In the genomic region with DNA sequence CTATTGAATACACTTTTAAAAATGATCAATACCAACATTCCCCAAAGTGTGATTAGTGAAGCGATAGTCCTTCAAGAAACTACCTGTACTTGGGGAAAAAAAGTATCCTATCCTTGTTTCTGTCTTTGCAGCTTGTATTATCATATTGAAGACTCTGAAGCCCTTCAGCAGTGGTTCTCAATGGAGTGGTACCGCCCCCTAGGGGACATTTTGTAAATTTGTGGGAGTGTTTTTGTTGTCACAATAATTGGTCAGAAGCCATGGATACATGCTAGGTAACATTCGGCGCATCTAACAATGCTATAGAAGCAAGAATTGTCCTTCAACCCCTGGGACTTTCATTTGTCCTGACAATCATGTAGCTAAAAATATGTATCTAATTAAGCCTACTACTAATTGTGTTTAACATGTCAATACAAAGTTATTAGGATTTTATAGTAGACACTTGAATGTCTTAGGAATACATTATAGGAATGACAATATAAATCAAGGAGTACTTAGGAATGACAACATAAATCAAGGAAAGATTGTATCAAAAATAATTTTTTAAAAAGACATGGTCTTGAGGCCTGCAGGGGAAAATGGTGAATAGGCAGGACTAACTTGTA, we compare ENCODE assay signal across 8 cellular contexts. TPM values are rescaled to one million over a fixed set of nuclear protein-coding genes. Genes with fewer than 3 reads are reported as not detected.
DNase-seq lines count a peak whose midpoint lies in the region; ATAC-seq and TF ChIP-seq lines count a peak whose summit lies in the region.

No MANE protein-coding gene starts in this region.

- no TSS peak for BruUV-seq in Panc1 (replicated peaks; lab: Mats Ljungman, UMichigan)

- ATAC-seq in GM18870 (IDR thresholded peaks at IDR 0.05; ENCODE audit: unreplicated experiment) (peak; percentile 83), HG03442 (IDR thresholded peaks at IDR 0.05; ENCODE audit: unreplicated experiment) (peak; percentile 73), Panc1 (no peak), body of pancreas (no peak)

- WGBS in body of pancreas, 2 donors = 65 to 67% methylated on average over 4 of the region's 4 CpGs
- WGBS in liver = 74% methylated on average over 4 of the region's 4 CpGs
- 72% methylated on average over 4 of the region's 4 CpGs for WGBS in tibial nerve, 2 donors

- intact Hi-C loops in Panc1 (cut with micrococcal nuclease; ENCODE audit: unreplicated experiment) (loop anchor here (5.0 kb wide), 1 partner anchor 148 kb away; no protein-coding TSS in a partner anchor), body of pancreas (cut with DNase I) (loop anchor here (5.0 kb wide), 1 partner anchor 158 kb away; no protein-coding TSS in a partner anchor)

- H3K27ac ChIP-seq in Panc1 (ENCODE audit: low read length) (no peak overlapping the region), body of pancreas (no peak overlapping the region), liver (ENCODE audit: low read depth in 1 of 2, low read length in 2 of 2) (no peak overlapping the region), tibial nerve (no peak overlapping the region)

- TF ChIP-seq CTCF in Panc1 (IDR thresholded peaks at IDR 0.05) (peak; percentile 66), body of pancreas (IDR thresholded peaks at IDR 0.05) (peak in 6 of 7 experiments; percentile 26 to 54 (median 45)), liver (IDR thresholded peaks at IDR 0.05; ENCODE audit: low read depth, low read length, missing input control) (peak; percentile 54), tibial nerve (IDR thresholded peaks at IDR 0.05) (peak in 3 of 5 experiments; percentile 25 to 45 (median 27))

- POLR2A ChIA-PET in Panc1 (lab: Charles Lee) = no interaction called here

- H3K9ac ChIP-seq in liver (ENCODE audit: low read depth in 1 of 2, low read length in 2 of 2) = no peak overlapping the region

- H3K4me3 ChIP-seq in Panc1 (ENCODE audit: low read depth in 2 of 2, low read length in 2 of 2) (no peak overlapping the region), body of pancreas (no peak overlapping the region), liver (ENCODE audit: low read depth in 1 of 3, low read length in 3 of 3) (no peak overlapping the region), tibial nerve (no peak overlapping the region)

- no peaks in the 10 kb centered on the region for H3K27me3 ChIP-seq in Panc1 (ENCODE audit: control insufficient read depth, insufficient read depth, low read length)
- no peaks in the 10 kb centered on the region for H3K27me3 ChIP-seq in body of pancreas
- no peaks in the 10 kb centered on the region for H3K27me3 ChIP-seq in liver (ENCODE audit: control insufficient read depth in 4 of 4, insufficient read depth in 4 of 4, low read length in 3 of 4)
- H3K27me3 ChIP-seq in tibial nerve = no peaks in the 10 kb centered on the region

- peaks cover 6% of the 10 kb centered on the region; the same call in 1 of the 2 replicates for H3K9me3 ChIP-seq in Panc1 (ENCODE audit: control insufficient read depth, insufficient read depth, low read depth, low read length)
- no peaks in the 10 kb centered on the region for H3K9me3 ChIP-seq in body of pancreas
- peaks cover 0 to 4% (median 2%) of the 10 kb centered on the region in 4 donors for H3K9me3 ChIP-seq in liver (ENCODE audit: control insufficient read depth in 4 of 4, low read length in 3 of 4)
- H3K9me3 ChIP-seq in tibial nerve = peaks cover 0 to 34% (median 5%) of the 10 kb centered on the region in 4 donors

- CTCF ChIA-PET in Panc1 (lab: Charles Lee) = interaction anchor here (0.8 kb wide), 1 partner anchor 9 kb away, joined by 3 read pairs; no protein-coding TSS in a partner anchor

- no peak for TF ChIP-seq EP300 in tibial nerve (IDR thresholded peaks at IDR 0.05)

- no peak for TF ChIP-seq POLR2A in body of pancreas (IDR thresholded peaks at IDR 0.05)
- TF ChIP-seq POLR2A in tibial nerve (IDR thresholded peaks at IDR 0.05) = no peak

- DNase-seq in D341Med (ENCODE audit: low spot score) (peak; percentile 55), Panc1 (ENCODE audit: low read depth, low spot score) (no peak), body of pancreas (peak; percentile 27 to 49 (median 41)), tibial nerve (ENCODE audit: low spot score in 2 of 2) (peak in 1 of 2 donors; percentile 16), GF-D8 (lab: John Stamatoyannopoulos, UW) (no peak)

- H3K36me3 ChIP-seq in Panc1 (ENCODE audit: control insufficient read depth, insufficient read depth, low read length) = no peaks in the 10 kb centered on the region
- H3K36me3 ChIP-seq in body of pancreas (replicated peaks in 1 of 2; ENCODE audit: insufficient read depth in 1 of 2, low read depth in 2 of 2) = no peaks in the 10 kb centered on the region
- H3K36me3 ChIP-seq in liver (ENCODE audit: control insufficient read depth in 4 of 4, insufficient read depth in 3 of 4, low read depth in 1 of 4, low read length in 3 of 4) = peaks cover 2 to 7% (median 6%) of the 10 kb centered on the region in 4 donors
- H3K36me3 ChIP-seq in tibial nerve = peaks cover 0 to 45% (median 0%) of the 10 kb centered on the region in 3 donors

- H3K4me1 ChIP-seq in Panc1 (ENCODE audit: control insufficient read depth, insufficient read depth, low read length) = no peaks in the 10 kb centered on the region
- H3K4me1 ChIP-seq in body of pancreas = no peaks in the 10 kb centered on the region
- H3K4me1 ChIP-seq in liver (ENCODE audit: control insufficient read depth in 4 of 4, insufficient read depth in 4 of 4, low read length in 3 of 4) = peaks cover 0 to 2% (median 0%) of the 10 kb centered on the region in 4 donors
- H3K4me1 ChIP-seq in tibial nerve = no peaks in the 10 kb centered on the region

- peak; percentile 74 to 78 for TF ChIP-seq RAD21 in liver (IDR thresholded peaks at IDR 0.05)

- in situ Hi-C loops in Panc1 (cut with HindIII; ENCODE audit: low pct_unique_long_range_greater_than_20kb, low sequenced_read_pairs) = no loop called here

TF ChIP-seq in liver, 16 proteins besides CTCF, POLR2A, EP300 and RAD21:
- no peak for TF ChIP-seq NR2F2 (IDR thresholded peaks at IDR 0.05)
- TF ChIP-seq, protein P1, sequence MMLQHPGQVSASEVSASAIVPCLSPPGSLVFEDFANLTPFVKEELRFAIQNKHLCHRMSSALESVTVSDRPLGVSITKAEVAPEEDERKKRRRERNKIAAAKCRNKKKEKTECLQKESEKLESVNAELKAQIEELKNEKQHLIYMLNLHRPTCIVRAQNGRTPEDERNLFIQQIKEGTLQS (IDR thresholded peaks at IDR 0.05) = no peak

RNA-seq across cellular contexts. Expression of gene NMD3, which starts 53.7 kb away (rescaled TPM):
- total RNA-seq in Panc1 (2021; ENCODE audit: unreplicated experiment) = 64.6 TPM
- 33.7 TPM for polyA plus RNA-seq in Panc1 (2012; ENCODE audit: insufficient read length)
- total RNA-seq in body of pancreas = 10 to 100 TPM; 37.2 to 41.2 TPM
- 10 to 100 TPM; 49.6 to 58.7 TPM for total RNA-seq in liver
- polyA plus RNA-seq in liver = 10 to 100 TPM; 19.9 to 23.5 TPM
- 10 to 100 TPM; 26.7 to 54.6 (median 42.3) TPM for total RNA-seq in tibial nerve

Comparison
In these comparisons a context has a peak if more than half of its experiments do, and no peak if none do; other contexts are left out.
1. DNase-seq: peak in D341Med (single experiment) and body of pancreas (4 of 4); none in Panc1 (single experiment) and GF-D8 (single experiment).
2. ATAC-seq: peak in GM18870 (single experiment) and HG03442 (single experiment); none in Panc1 (single experiment) and body of pancreas (single experiment).
3. Peak in every context shown above with its lines, with median percentiles within 50 percentile points of each other: CTCF ChIP-seq.